Comparison of ENCODE assay signal across 1 cellular context in genomic region chr6:114008331-114008730, GRCh38.
TF ChIP-seq lines count a peak whose summit lies in the region.

No MANE protein-coding gene starts in this region.

TF ChIP-seq in WTC11, 78 proteins besides CTCF, POLR2A, EP300 and RAD21 (continued from another document):
- no peak for TF ChIP-seq TCF7 (CRISPR knock-in tag; IDR thresholded peaks at IDR 0.05; ENCODE audit: low read depth)
